ENCODE assay signal across 17 cellular contexts in the genomic region with DNA sequence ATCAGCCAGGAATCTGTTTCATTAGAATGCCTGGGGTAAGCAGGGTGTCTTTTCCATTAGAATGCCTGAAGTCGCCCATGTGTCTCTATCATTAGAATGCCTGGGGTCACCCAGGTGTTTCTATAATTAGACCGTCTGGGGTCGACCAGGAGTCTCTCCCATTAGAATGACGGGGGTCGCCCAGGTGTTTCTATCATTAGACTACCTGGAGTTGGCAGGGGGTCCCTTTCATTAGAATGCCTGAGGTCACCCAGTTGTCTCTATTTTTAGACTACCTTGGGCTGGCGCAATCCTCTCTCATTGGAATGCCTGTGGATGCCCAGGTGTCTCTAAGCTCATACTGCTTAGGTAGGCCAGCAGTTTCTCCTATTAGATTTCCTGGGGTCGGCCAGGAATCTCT.
DNase-seq lines count a peak whose midpoint lies in the region; ATAC-seq and TF ChIP-seq lines count a peak whose summit lies in the region.
"Had no signal": no experiment of that assay in that cellular context is flagged by ENCODE, and none has a peak within 500 bp of the region (broad histone marks: within the 10 kb centered on the region; RNA-seq: fewer than 3 reads in every experiment).

No MANE protein-coding gene starts in this region.

- H3K36me3 ChIP-seq in right atrium auricular region: no peaks in the 10 kb centered on the region

- H3K9me3 ChIP-seq in right atrium auricular region: no peaks in the 10 kb centered on the region

- no peaks in the 10 kb centered on the region for H3K4me1 ChIP-seq in right atrium auricular region

- intact Hi-C loops in Right ventricle myocardium superior (cut with DNase I) (no loop called here), posterior vena cava (cut with DNase I) (no loop called here)

- H3K27ac ChIP-seq in right atrium auricular region: no peak overlapping the region
- H3K27ac ChIP-seq: 22Rv1, C4-2B had no signal

- H3K4me3 ChIP-seq in right atrium auricular region: no peak overlapping the region
- H3K4me3 ChIP-seq: GM23338 had no signal

- ATAC-seq in Right ventricle myocardium superior (ENCODE audit: poor library complexity) (no peak), left lobe of liver (no peak)
- ATAC-seq: GM23338, HepG2 had no signal

- DNase-seq in right atrium auricular region (ENCODE audit: low spot score): peak; percentile 16
- DNase-seq in Right ventricle myocardium superior: no peak
- DNase-seq in left lobe of liver (ENCODE audit: low spot score): peak; percentile 8
- DNase-seq in posterior vena cava (ENCODE audit: low spot score): peak; percentile 8
- DNase-seq in ureter (ENCODE audit: low spot score): peak; percentile 27
- no peak for DNase-seq in activated T-cell treated with anti-CD3 and anti-CD28 coated beads, Interleukin-2, amount 50 U/mL, for 48 hours
- no peak for DNase-seq in NCI-H1417 (lab: John Stamatoyannopoulos, UW)
- no peak for DNase-seq in T-helper 9 cell
- DNase-seq: CD4-positive, alpha-beta T cell; DMS153; DMS79; GF-D8; H7 had no signal

- TF ChIP-seq CTCF in right atrium auricular region (IDR thresholded peaks at IDR 0.05): no peak

- H3K27me3 ChIP-seq in right atrium auricular region: no peaks in the 10 kb centered on the region

Comparison
In these comparisons a context has a peak if more than half of its experiments do, and no peak if none do; other contexts are left out.
1. DNase-seq: peak in right atrium auricular region (single experiment), left lobe of liver (single experiment), posterior vena cava (single experiment) and ureter (single experiment); none in Right ventricle myocardium superior (single experiment), activated T-cell treated with anti-CD3 and anti-CD28 coated beads, Interleukin-2, amount 50 U/mL, for 48 hours (0 of 2), NCI-H1417 (0 of 3) and T-helper 9 cell (single experiment).